ENCODE assay signal across 3 cellular contexts in genomic region chr3:180564676-180565075, GRCh38.
"Had no signal": no experiment of that assay in that cellular context is flagged by ENCODE, and none has a peak within 500 bp of the region (broad histone marks: within the 10 kb centered on the region; RNA-seq: fewer than 3 reads in every experiment).

No MANE protein-coding gene starts in this region.

- DNase-seq: GDM1, GF-D8 had no signal

- ATAC-seq: GM12878 had no signal

- H3K4me3 ChIP-seq: GM12878 had no signal
